8 cellular contexts compared by ENCODE assay signal in genomic region chr1:86502721-86503430, GRCh38. TPM values are rescaled to one million over a fixed set of nuclear protein-coding genes. Genes with fewer than 3 reads are reported as not detected.
DNase-seq lines count a peak whose midpoint lies in the region; ATAC-seq and TF ChIP-seq lines count a peak whose summit lies in the region.

No MANE protein-coding gene starts in this region.

- H2AFZ ChIP-seq in PC-3 (ENCODE audit: low read length) = peak overlapping the region; percentile 88

- H3K27me3 ChIP-seq in PC-3 (ENCODE audit: low read length) = no peaks in the 10 kb centered on the region

- peak overlapping the region in 2 of 3 experiments; percentile 53 to 71 for H3K27ac Mint-ChIP-seq in nephron

- H3K4me3 ChIP-seq in PC-3 (ENCODE audit: low read length) = peak overlapping the region; percentile 68

- H3K4me1 Mint-ChIP-seq in nephron = peaks cover 21% of the 10 kb centered on the region

- peaks cover 3% of the 10 kb centered on the region; the same call in 1 of the 2 replicates for H3K36me3 ChIP-seq in PC-3 (ENCODE audit: low read depth, low read length)

- H3K9me3 Mint-ChIP-seq in nephron = no peaks in the 10 kb centered on the region

- peaks cover 28% of the 10 kb centered on the region for H3K27me3 Mint-ChIP-seq in nephron (ENCODE audit: low read depth)

- no peak overlapping the region for H3K27ac ChIP-seq in PC-3 (ENCODE audit: low read length)
- peak overlapping the region; percentile 44 for H3K27ac ChIP-seq in epithelial cell of prostate

- no peaks in the 10 kb centered on the region for H4K20me1 ChIP-seq in PC-3 (ENCODE audit: low read length)

- no peaks in the 10 kb centered on the region for H3K9me3 ChIP-seq in PC-3 (ENCODE audit: low read length)

- H3K9me2 ChIP-seq in PC-3 (replicated peaks; ENCODE audit: low read length) = no peaks in the 10 kb centered on the region

- peaks cover 16% of the 10 kb centered on the region for H3K4me1 ChIP-seq in PC-3 (ENCODE audit: insufficient read depth, low read length)

- 0 out of 2 replicates have a peak, but pooled peaks have one; percentile 29 for TF ChIP-seq CTCF in PC-3 (conservative IDR thresholded peaks at IDR 0.05; ENCODE audit: low read depth, low read length)
- no peak for TF ChIP-seq CTCF in nephron (IDR thresholded peaks at IDR 0.05; ENCODE audit: unreplicated experiment in 3 of 3)

- H3K4me2 ChIP-seq in PC-3 (ENCODE audit: low read length) = peak overlapping the region; percentile 82

- CTCF ChIA-PET in PC-3 (lab: Charles Lee) = interaction anchor here (0.6 to 1.6 kb wide), 2 partner anchors 120 to 123 kb away, joined by 4 to 7 read pairs; no protein-coding TSS in a partner anchor

- intact Hi-C loops in PC-3 (cut with micrococcal nuclease) = loop anchor here (1.0 to 10.0 kb wide), 5 partner anchors 69 to 239 kb away; no protein-coding TSS in a partner anchor

- POLR2A ChIA-PET in PC-3 (lab: Charles Lee; ENCODE audit: unreplicated experiment) = no interaction called here

- no peaks in the 10 kb centered on the region for H3K79me2 ChIP-seq in PC-3 (ENCODE audit: low read length)

- H3F3A ChIP-seq in PC-3 (ENCODE audit: low read length, unreplicated experiment) = no peaks in the 10 kb centered on the region

- peak overlapping the region; percentile 13; the same call in 1 of the 2 replicates for H3K9ac ChIP-seq in PC-3 (ENCODE audit: low read length)

- H3K36me3 Mint-ChIP-seq in nephron (ENCODE audit: low read depth) = no peaks in the 10 kb centered on the region

- peak overlapping the region; percentile 71 to 83 (median 76) for H3K4me3 Mint-ChIP-seq in nephron

- ATAC-seq in GM21529 (IDR thresholded peaks at IDR 0.05; ENCODE audit: unreplicated experiment) = peak; percentile 18
- peak; percentile 87 for ATAC-seq in PC-3

- BruUV-seq in PC-3 (replicated peaks; lab: Mats Ljungman, UMichigan) = no TSS peak

- DNase-seq in A172 (ENCODE audit: low spot score) = peak; percentile 30
- peak; percentile 80 for DNase-seq in PC-3
- peak; percentile 27 for DNase-seq in epithelial cell of prostate (ENCODE audit: low read depth, low spot score)
- no peak for DNase-seq in NCI-H1417 treated with DMSO at 0.1 percent for 48 hours (lab: John Stamatoyannopoulos, UW)
- DNase-seq in effector CD8-positive, alpha-beta T cell (lab: John Stamatoyannopoulos, UW) = no peak
- no peak for DNase-seq in central memory CD4-positive, alpha-beta T cell

RNA-seq across cellular contexts. Expression of gene CLCA1, which starts 34.1 kb away (rescaled TPM):
- not detected in 2 replicates for total RNA-seq in A172 (2014; rRNA removed; shearing (Covaris generic))
- total RNA-seq in PC-3 (2014; rRNA removed) = not detected in 2 replicates

RNA-seq across cellular contexts. Expression of gene CLCA4, which starts 44.0 kb away (rescaled TPM):
- not detected in 2 replicates for total RNA-seq in A172 (2014; rRNA removed; shearing (Covaris generic))
- not detected in 2 replicates for total RNA-seq in PC-3 (2014; rRNA removed)

Comparison
In these comparisons a context has a peak if more than half of its experiments do, and no peak if none do; other contexts are left out.
1. DNase-seq: peak in A172 (single experiment), PC-3 (single experiment) and epithelial cell of prostate (single experiment); none in NCI-H1417 treated with DMSO at 0.1 percent for 48 hours (single experiment), effector CD8-positive, alpha-beta T cell (single experiment) and central memory CD4-positive, alpha-beta T cell (single experiment).